Comparison of ENCODE assay signal across 26 cellular contexts in the genomic region with DNA sequence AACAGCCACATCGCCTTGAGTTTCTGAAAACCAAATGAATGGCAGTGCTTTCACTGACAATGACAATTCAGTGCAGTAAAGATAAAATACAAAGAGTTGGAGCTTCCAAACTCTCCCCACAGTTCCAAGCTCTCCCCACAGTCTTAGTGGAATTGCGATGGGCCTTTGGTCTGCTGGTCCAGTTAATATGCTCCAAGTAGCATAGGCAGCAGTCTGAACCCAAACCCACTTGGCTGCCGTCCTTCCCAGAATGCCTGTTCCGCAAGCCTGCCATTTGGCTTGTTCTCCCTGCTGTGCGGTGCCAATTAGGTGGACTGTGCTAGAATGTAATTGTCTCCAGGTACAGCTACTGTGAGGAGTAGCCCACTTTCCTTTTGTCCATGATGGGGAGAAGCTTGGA.
A peak's percentile ranks its signal among the peaks of the same experiment; 100 is the strongest.
DNase-seq lines count a peak whose midpoint lies in the region; ATAC-seq, FAIRE-seq and TF ChIP-seq lines count a peak whose summit lies in the region.
"Had no signal": no experiment of that assay in that cellular context is flagged by ENCODE, and none has a peak within 500 bp of the region (broad histone marks: within the 10 kb centered on the region; RNA-seq: fewer than 3 reads in every experiment).

No MANE protein-coding gene starts in this region.

- H3K4me3 ChIP-seq in bronchial epithelial cell (ENCODE audit: low read depth, low read length): no peak overlapping the region
- H3K4me3 ChIP-seq in naive thymus-derived CD4-positive, alpha-beta T cell (ENCODE audit: low read length): no peak overlapping the region
- H3K4me3 ChIP-seq: A549; BLaER1 treated with 17β-estradiol and CSF1 and Interleukin-3, amounts not matched to agents 10 nM and 100 nM; GM12878 had no signal

- DNase-seq in bronchial epithelial cell (ENCODE audit: low read depth) (no peak), foreskin keratinocyte (no peak), neural crest cell (ENCODE audit: low read depth, low spot score) (no peak), progenitor cell of endocrine pancreas (ENCODE audit: low spot score, unreplicated experiment) (no peak), Kasumi-1 (lab: John Stamatoyannopoulos, UW) (no peak)
- no peak for DNase-seq in naive thymus-derived CD4-positive, alpha-beta T cell
- DNase-seq: 8988T; ACHN; AML-193; BE2C; CD4-positive, alpha-beta T cell; CD8-positive, alpha-beta memory T cell; DMS 273 treated with DMSO at 0.1 percent for 48 hours; DMS79; EL; GDM1; GOT3; H7; HCEC 1CT had no signal

- H3K36me3 Mint-ChIP-seq in neural crest cell (ENCODE audit: low read depth): no peaks in the 10 kb centered on the region
- H3K36me3 Mint-ChIP-seq in naive thymus-derived CD4-positive, alpha-beta T cell: peaks cover 0 to 6% (median 0%) of the 10 kb centered on the region in 5 donors
- H3K36me3 Mint-ChIP-seq in progenitor cell of endocrine pancreas (ENCODE audit: insufficient read depth): no peaks in the 10 kb centered on the region
- H3K36me3 Mint-ChIP-seq: CD14-positive monocyte; CD8-positive, alpha-beta memory T cell had no signal

- H3K27me3 ChIP-seq in bronchial epithelial cell (ENCODE audit: control insufficient read depth, insufficient read depth, low read length) (no peaks in the 10 kb centered on the region), foreskin keratinocyte (no peaks in the 10 kb centered on the region)
- H3K27me3 ChIP-seq in naive thymus-derived CD4-positive, alpha-beta T cell (ENCODE audit: control insufficient read depth in 2 of 2, insufficient read depth in 2 of 2, low read length in 2 of 2): no peaks in the 10 kb centered on the region
- H3K27me3 ChIP-seq: BE2C; BLaER1 treated with 17β-estradiol and CSF1 and Interleukin-3, amounts not matched to agents 10 nM and 100 nM had no signal

- H3K4me1 Mint-ChIP-seq in neural crest cell (peaks cover 9% of the 10 kb centered on the region), progenitor cell of endocrine pancreas (ENCODE audit: low read depth) (no peaks in the 10 kb centered on the region)
- peaks cover 0 to 7% (median 0%) of the 10 kb centered on the region in 7 donors for H3K4me1 Mint-ChIP-seq in naive thymus-derived CD4-positive, alpha-beta T cell
- H3K4me1 Mint-ChIP-seq: CD14-positive monocyte; CD8-positive, alpha-beta memory T cell had no signal

- no peaks in the 10 kb centered on the region for H3K9me3 ChIP-seq in naive thymus-derived CD4-positive, alpha-beta T cell (ENCODE audit: control insufficient read depth in 2 of 3, low read length in 3 of 3)
- H3K9me3 ChIP-seq: A549; BE2C; BLaER1 treated with 17β-estradiol and CSF1 and Interleukin-3, amounts not matched to agents 10 nM and 100 nM had no signal

- H3K4me3 Mint-ChIP-seq in neural crest cell: no peak overlapping the region
- no peak overlapping the region for H3K4me3 Mint-ChIP-seq in naive thymus-derived CD4-positive, alpha-beta T cell
- no peak overlapping the region for H3K4me3 Mint-ChIP-seq in progenitor cell of endocrine pancreas (ENCODE audit: low read depth)
- H3K4me3 Mint-ChIP-seq: CD14-positive monocyte; CD4-positive, alpha-beta T cell; CD8-positive, alpha-beta memory T cell had no signal

- ATAC-seq in foreskin keratinocyte (no peak), HG03571 (IDR thresholded peaks at IDR 0.05; ENCODE audit: unreplicated experiment) (no peak)
- no peak for ATAC-seq in naive thymus-derived CD4-positive, alpha-beta T cell
- ATAC-seq: A549, GM12878 had no signal

- no peak for TF ChIP-seq CTCF in bronchial epithelial cell (IDR thresholded peaks at IDR 0.05; ENCODE audit: insufficient read depth, low read length, severe bottlenecking)
- no peak for TF ChIP-seq CTCF in foreskin keratinocyte (conservative IDR thresholded peaks at IDR 0.05)
- TF ChIP-seq CTCF in neural crest cell (conservative IDR thresholded peaks at IDR 0.05): no peak
- no peak for TF ChIP-seq CTCF in progenitor cell of endocrine pancreas (IDR thresholded peaks at IDR 0.05; ENCODE audit: unreplicated experiment)

- CTCF ChIA-PET in naive thymus-derived CD4-positive, alpha-beta T cell (lab: Charles Lee): no interaction called here

- H3K27ac Mint-ChIP-seq in neural crest cell (ENCODE audit: unreplicated experiment): peak overlapping the region; percentile 57
- H3K27ac Mint-ChIP-seq in naive thymus-derived CD4-positive, alpha-beta T cell: no peak overlapping the region
- H3K27ac Mint-ChIP-seq in progenitor cell of endocrine pancreas: no peak overlapping the region
- H3K27ac Mint-ChIP-seq: CD4-positive, alpha-beta T cell had no signal

- POLR2A ChIA-PET in naive thymus-derived CD4-positive, alpha-beta T cell (lab: Charles Lee): no interaction called here

- H3K4me1 ChIP-seq in foreskin keratinocyte: peaks cover 18% of the 10 kb centered on the region
- H3K4me1 ChIP-seq in naive thymus-derived CD4-positive, alpha-beta T cell (ENCODE audit: control insufficient read depth in 2 of 2, insufficient read depth in 2 of 2, low read length in 2 of 2): no peaks in the 10 kb centered on the region
- H3K4me1 ChIP-seq: A549, BE2C had no signal

- peak overlapping the region; percentile 97 for H3K27ac ChIP-seq in foreskin keratinocyte
- H3K27ac ChIP-seq in naive thymus-derived CD4-positive, alpha-beta T cell (ENCODE audit: low read depth, low read length): no peak overlapping the region
- H3K27ac ChIP-seq: A549; BLaER1 treated with 17β-estradiol and CSF1 and Interleukin-3, amounts not matched to agents 10 nM and 100 nM had no signal

- H3K27me3 Mint-ChIP-seq in neural crest cell (ENCODE audit: low read depth) (no peaks in the 10 kb centered on the region), progenitor cell of endocrine pancreas (no peaks in the 10 kb centered on the region)
- H3K27me3 Mint-ChIP-seq in naive thymus-derived CD4-positive, alpha-beta T cell: peaks cover 0 to 4% (median 0%) of the 10 kb centered on the region in 5 donors
- H3K27me3 Mint-ChIP-seq: CD4-positive, alpha-beta T cell had no signal

- intact Hi-C loops in naive thymus-derived CD4-positive, alpha-beta T cell (cut with micrococcal nuclease): no loop called here

- peak; percentile 60 for FAIRE-seq in bronchial epithelial cell (lab: Jason Lieb, UNC)
- FAIRE-seq: A549, D721Med, GM19239 had no signal

- no peaks in the 10 kb centered on the region for H3K36me3 ChIP-seq in bronchial epithelial cell (ENCODE audit: control insufficient read depth, insufficient read depth, low read length)
- no peaks in the 10 kb centered on the region for H3K36me3 ChIP-seq in naive thymus-derived CD4-positive, alpha-beta T cell (ENCODE audit: control insufficient read depth in 2 of 3, insufficient read depth in 3 of 3, low read length in 3 of 3)
- H3K36me3 ChIP-seq: BE2C; BLaER1 treated with 17β-estradiol and CSF1 and Interleukin-3, amounts not matched to agents 10 nM and 100 nM had no signal

- H3K9me3 Mint-ChIP-seq in neural crest cell (no peaks in the 10 kb centered on the region), progenitor cell of endocrine pancreas (ENCODE audit: low read depth) (no peaks in the 10 kb centered on the region)
- no peaks in the 10 kb centered on the region for H3K9me3 Mint-ChIP-seq in naive thymus-derived CD4-positive, alpha-beta T cell
- H3K9me3 Mint-ChIP-seq: CD4-positive, alpha-beta T cell; CD8-positive, alpha-beta memory T cell had no signal
